Comparison of ENCODE assay signal across 1 cellular context in the genomic region with DNA sequence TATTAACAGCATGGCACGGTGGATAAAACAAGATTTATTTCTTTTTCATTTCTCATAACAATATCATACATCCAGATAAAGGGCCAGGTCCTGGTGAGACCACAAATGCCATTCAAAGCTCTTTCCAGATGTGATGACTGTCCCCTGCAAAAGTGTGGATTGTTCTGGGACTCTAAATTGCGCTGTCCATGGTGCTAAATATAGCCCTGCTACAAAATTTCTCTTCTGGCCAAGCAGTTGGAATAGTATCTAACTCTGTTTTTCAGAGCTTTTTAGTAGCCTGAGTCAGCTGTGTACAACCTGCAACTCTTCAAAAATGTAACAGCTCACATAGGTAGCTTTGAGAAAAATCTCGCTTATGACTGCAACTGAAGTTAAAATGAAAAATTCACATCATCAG.
TF ChIP-seq lines count a peak whose summit lies in the region.

No MANE protein-coding gene starts in this region.

TF ChIP-seq in HepG2, 621 proteins besides CTCF, POLR2A, EP300 and RAD21 (continued from another document and continues in another):
- TF ChIP-seq, protein P1, sequence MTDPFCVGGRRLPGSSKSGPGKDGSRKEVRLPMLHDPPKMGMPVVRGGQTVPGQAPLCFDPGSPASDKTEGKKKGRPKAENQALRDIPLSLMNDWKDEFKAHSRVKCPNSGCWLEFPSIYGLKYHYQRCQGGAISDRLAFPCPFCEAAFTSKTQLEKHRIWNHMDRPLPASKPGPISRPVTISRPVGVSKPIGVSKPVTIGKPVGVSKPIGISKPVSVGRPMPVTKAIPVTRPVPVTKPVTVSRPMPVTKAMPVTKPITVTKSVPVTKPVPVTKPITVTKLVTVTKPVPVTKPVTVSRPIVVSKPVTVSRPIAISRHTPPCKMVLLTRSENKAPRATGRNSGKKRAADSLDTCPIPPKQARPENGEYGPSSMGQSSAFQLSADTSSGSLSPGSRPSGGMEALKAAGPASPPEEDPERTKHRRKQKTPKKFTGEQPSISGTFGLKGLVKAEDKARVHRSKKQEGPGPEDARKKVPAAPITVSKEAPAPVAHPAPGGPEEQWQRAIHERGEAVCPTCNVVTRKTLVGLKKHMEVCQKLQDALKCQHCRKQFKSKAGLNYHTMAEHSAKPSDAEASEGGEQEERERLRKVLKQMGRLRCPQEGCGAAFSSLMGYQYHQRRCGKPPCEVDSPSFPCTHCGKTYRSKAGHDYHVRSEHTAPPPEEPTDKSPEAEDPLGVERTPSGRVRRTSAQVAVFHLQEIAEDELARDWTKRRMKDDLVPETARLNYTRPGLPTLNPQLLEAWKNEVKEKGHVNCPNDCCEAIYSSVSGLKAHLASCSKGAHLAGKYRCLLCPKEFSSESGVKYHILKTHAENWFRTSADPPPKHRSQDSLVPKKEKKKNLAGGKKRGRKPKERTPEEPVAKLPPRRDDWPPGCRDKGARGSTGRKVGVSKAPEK (CRISPR knock-in tag; IDR thresholded peaks at IDR 0.05; ENCODE audit: borderline replicate concordance) = no peak
- no peak for TF ChIP-seq AKAP8 (CRISPR knock-in tag; IDR thresholded peaks at IDR 0.05)
- TF ChIP-seq, protein P2, sequence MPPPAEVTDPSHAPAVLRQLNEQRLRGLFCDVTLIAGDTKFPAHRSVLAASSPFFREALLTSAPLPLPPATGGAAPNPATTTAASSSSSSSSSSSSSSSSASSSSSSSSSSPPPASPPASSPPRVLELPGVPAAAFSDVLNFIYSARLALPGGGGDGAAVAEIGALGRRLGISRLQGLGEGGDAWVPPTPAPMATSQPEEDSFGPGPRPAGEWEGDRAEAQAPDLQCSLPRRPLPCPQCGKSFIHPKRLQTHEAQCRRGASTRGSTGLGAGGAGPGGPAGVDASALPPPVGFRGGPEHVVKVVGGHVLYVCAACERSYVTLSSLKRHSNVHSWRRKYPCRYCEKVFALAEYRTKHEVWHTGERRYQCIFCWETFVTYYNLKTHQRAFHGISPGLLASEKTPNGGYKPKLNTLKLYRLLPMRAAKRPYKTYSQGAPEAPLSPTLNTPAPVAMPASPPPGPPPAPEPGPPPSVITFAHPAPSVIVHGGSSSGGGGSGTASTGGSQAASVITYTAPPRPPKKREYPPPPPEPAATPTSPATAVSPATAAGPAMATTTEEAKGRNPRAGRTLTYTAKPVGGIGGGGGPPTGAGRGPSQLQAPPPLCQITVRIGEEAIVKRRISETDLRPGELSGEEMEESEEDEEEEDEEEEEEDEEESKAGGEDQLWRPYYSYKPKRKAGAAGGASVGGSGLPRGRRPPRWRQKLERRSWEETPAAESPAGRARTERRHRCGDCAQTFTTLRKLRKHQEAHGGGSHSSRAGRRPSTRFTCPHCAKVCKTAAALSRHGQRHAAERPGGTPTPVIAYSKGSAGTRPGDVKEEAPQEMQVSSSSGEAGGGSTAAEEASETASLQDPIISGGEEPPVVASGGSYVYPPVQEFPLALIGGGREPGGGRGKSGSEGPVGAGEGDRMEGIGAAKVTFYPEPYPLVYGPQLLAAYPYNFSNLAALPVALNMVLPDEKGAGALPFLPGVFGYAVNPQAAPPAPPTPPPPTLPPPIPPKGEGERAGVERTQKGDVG (CRISPR knock-in tag; IDR thresholded peaks at IDR 0.05; ENCODE audit: borderline replicate concordance) = no peak
- TF ChIP-seq ZNF660 (CRISPR knock-in tag; IDR thresholded peaks at IDR 0.05; ENCODE audit: borderline replicate concordance, low read depth) = no peak
- TF ChIP-seq, protein P3, sequence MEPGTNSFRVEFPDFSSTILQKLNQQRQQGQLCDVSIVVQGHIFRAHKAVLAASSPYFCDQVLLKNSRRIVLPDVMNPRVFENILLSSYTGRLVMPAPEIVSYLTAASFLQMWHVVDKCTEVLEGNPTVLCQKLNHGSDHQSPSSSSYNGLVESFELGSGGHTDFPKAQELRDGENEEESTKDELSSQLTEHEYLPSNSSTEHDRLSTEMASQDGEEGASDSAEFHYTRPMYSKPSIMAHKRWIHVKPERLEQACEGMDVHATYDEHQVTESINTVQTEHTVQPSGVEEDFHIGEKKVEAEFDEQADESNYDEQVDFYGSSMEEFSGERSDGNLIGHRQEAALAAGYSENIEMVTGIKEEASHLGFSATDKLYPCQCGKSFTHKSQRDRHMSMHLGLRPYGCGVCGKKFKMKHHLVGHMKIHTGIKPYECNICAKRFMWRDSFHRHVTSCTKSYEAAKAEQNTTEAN (CRISPR knock-in tag; conservative IDR thresholded peaks at IDR 0.05) = no peak
- no peak for TF ChIP-seq ZNF577 (CRISPR knock-in tag; IDR thresholded peaks at IDR 0.05; ENCODE audit: borderline replicate concordance, low read depth)
- TF ChIP-seq JUNB (CRISPR knock-in tag; IDR thresholded peaks at IDR 0.05; ENCODE audit: borderline replicate concordance) = peak; percentile 39; the same call in 1 of the 2 replicates
- no peak for TF ChIP-seq IRF2 (CRISPR knock-in tag; IDR thresholded peaks at IDR 0.05)
- no peak for TF ChIP-seq HOXD1 (CRISPR knock-in tag; IDR thresholded peaks at IDR 0.05)
- TF ChIP-seq, protein P4, sequence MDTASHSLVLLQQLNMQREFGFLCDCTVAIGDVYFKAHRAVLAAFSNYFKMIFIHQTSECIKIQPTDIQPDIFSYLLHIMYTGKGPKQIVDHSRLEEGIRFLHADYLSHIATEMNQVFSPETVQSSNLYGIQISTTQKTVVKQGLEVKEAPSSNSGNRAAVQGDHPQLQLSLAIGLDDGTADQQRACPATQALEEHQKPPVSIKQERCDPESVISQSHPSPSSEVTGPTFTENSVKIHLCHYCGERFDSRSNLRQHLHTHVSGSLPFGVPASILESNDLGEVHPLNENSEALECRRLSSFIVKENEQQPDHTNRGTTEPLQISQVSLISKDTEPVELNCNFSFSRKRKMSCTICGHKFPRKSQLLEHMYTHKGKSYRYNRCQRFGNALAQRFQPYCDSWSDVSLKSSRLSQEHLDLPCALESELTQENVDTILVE (CRISPR knock-in tag; IDR thresholded peaks at IDR 0.05) = peak; percentile 69; the same call in 1 of the 2 replicates
- no peak for TF ChIP-seq LCORL (IDR thresholded peaks at IDR 0.05)
- no peak for TF ChIP-seq LCORL (CRISPR knock-in tag; IDR thresholded peaks at IDR 0.05)
- TF ChIP-seq ZNF446 (CRISPR knock-in tag; IDR thresholded peaks at IDR 0.05) = no peak; the same call in 1 of the 2 replicates
- no peak for TF ChIP-seq ZBTB8A (CRISPR knock-in tag; IDR thresholded peaks at IDR 0.05; ENCODE audit: borderline replicate concordance, low read depth)
- TF ChIP-seq DNMT3B (CRISPR knock-in tag; conservative IDR thresholded peaks at IDR 0.05) = peak; percentile 84; the same call in 1 of the 2 replicates
- TF ChIP-seq, protein P5, sequence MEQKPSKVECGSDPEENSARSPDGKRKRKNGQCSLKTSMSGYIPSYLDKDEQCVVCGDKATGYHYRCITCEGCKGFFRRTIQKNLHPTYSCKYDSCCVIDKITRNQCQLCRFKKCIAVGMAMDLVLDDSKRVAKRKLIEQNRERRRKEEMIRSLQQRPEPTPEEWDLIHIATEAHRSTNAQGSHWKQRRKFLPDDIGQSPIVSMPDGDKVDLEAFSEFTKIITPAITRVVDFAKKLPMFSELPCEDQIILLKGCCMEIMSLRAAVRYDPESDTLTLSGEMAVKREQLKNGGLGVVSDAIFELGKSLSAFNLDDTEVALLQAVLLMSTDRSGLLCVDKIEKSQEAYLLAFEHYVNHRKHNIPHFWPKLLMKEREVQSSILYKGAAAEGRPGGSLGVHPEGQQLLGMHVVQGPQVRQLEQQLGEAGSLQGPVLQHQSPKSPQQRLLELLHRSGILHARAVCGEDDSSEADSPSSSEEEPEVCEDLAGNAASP (CRISPR knock-in tag; IDR thresholded peaks at IDR 0.05; ENCODE audit: borderline replicate concordance) = 0 out of 2 replicates have a peak, but pooled peaks have one; percentile 23
- TF ChIP-seq, protein P6, sequence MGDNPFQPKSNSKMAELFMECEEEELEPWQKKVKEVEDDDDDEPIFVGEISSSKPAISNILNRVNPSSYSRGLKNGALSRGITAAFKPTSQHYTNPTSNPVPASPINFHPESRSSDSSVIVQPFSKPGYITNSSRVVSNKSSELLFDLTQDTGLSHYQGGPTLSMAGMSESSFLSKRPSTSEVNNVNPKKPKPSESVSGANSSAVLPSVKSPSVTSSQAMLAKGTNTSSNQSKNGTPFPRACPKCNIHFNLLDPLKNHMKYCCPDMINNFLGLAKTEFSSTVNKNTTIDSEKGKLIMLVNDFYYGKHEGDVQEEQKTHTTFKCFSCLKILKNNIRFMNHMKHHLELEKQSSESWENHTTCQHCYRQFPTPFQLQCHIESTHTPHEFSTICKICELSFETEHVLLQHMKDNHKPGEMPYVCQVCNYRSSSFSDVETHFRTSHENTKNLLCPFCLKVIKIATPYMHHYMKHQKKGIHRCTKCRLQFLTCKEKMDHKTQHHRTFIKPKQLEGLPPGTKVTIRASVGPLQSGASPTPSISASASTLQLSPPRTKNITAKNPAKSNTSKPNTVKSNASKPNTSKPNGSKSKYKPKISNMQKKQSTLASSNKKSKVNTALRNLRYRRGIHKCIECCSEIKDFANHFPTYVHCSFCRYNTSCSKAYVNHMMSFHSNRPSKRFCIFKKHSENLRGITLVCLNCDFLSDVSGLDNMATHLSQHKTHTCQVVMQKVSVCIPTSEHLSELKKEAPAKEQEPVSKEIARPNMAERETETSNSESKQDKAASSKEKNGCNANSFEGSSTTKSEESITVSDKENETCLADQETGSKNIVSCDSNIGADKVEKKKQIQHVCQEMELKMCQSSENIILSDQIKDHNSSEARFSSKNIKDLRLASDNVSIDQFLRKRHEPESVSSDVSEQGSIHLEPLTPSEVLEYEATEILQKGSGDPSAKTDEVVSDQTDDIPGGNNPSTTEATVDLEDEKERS (CRISPR knock-in tag; IDR thresholded peaks at IDR 0.05) = no peak
- TF ChIP-seq SP1 (IDR thresholded peaks at IDR 0.05) = no peak
- no peak for TF ChIP-seq SP1 (CRISPR knock-in tag; IDR thresholded peaks at IDR 0.05)
- TF ChIP-seq, protein P7, sequence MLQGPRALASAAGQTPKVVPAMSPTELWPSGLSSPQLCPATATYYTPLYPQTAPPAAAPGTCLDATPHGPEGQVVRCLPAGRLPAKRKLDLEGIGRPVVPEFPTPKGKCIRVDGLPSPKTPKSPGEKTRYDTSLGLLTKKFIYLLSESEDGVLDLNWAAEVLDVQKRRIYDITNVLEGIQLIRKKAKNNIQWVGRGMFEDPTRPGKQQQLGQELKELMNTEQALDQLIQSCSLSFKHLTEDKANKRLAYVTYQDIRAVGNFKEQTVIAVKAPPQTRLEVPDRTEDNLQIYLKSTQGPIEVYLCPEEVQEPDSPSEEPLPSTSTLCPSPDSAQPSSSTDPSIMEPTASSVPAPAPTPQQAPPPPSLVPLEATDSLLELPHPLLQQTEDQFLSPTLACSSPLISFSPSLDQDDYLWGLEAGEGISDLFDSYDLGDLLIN (CRISPR knock-in tag; IDR thresholded peaks at IDR 0.05; ENCODE audit: borderline replicate concordance) = no peak
- no peak for TF ChIP-seq ZNF703 (CRISPR knock-in tag; IDR thresholded peaks at IDR 0.05; ENCODE audit: borderline replicate concordance)
- TF ChIP-seq, protein P8, sequence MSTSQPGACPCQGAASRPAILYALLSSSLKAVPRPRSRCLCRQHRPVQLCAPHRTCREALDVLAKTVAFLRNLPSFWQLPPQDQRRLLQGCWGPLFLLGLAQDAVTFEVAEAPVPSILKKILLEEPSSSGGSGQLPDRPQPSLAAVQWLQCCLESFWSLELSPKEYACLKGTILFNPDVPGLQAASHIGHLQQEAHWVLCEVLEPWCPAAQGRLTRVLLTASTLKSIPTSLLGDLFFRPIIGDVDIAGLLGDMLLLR (CRISPR knock-in tag; IDR thresholded peaks at IDR 0.05) = no peak
- TF ChIP-seq, protein P9, sequence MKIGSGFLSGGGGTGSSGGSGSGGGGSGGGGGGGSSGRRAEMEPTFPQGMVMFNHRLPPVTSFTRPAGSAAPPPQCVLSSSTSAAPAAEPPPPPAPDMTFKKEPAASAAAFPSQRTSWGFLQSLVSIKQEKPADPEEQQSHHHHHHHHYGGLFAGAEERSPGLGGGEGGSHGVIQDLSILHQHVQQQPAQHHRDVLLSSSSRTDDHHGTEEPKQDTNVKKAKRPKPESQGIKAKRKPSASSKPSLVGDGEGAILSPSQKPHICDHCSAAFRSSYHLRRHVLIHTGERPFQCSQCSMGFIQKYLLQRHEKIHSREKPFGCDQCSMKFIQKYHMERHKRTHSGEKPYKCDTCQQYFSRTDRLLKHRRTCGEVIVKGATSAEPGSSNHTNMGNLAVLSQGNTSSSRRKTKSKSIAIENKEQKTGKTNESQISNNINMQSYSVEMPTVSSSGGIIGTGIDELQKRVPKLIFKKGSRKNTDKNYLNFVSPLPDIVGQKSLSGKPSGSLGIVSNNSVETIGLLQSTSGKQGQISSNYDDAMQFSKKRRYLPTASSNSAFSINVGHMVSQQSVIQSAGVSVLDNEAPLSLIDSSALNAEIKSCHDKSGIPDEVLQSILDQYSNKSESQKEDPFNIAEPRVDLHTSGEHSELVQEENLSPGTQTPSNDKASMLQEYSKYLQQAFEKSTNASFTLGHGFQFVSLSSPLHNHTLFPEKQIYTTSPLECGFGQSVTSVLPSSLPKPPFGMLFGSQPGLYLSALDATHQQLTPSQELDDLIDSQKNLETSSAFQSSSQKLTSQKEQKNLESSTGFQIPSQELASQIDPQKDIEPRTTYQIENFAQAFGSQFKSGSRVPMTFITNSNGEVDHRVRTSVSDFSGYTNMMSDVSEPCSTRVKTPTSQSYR (CRISPR knock-in tag; IDR thresholded peaks at IDR 0.05; ENCODE audit: borderline replicate concordance) = no peak
- TF ChIP-seq, protein P10, sequence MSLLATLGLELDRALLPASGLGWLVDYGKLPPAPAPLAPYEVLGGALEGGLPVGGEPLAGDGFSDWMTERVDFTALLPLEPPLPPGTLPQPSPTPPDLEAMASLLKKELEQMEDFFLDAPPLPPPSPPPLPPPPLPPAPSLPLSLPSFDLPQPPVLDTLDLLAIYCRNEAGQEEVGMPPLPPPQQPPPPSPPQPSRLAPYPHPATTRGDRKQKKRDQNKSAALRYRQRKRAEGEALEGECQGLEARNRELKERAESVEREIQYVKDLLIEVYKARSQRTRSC (CRISPR knock-in tag; IDR thresholded peaks at IDR 0.05; ENCODE audit: low read depth) = no peak
- TF ChIP-seq, protein P11, sequence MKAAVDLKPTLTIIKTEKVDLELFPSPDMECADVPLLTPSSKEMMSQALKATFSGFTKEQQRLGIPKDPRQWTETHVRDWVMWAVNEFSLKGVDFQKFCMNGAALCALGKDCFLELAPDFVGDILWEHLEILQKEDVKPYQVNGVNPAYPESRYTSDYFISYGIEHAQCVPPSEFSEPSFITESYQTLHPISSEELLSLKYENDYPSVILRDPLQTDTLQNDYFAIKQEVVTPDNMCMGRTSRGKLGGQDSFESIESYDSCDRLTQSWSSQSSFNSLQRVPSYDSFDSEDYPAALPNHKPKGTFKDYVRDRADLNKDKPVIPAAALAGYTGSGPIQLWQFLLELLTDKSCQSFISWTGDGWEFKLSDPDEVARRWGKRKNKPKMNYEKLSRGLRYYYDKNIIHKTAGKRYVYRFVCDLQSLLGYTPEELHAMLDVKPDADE (CRISPR knock-in tag; IDR thresholded peaks at IDR 0.05) = no peak
- no peak for TF ChIP-seq ZFY (CRISPR knock-in tag; IDR thresholded peaks at IDR 0.05)
- TF ChIP-seq KAT2B (IDR thresholded peaks at IDR 0.05; ENCODE audit: borderline replicate concordance, low read depth, low read length) = no peak
- no peak for TF ChIP-seq FOXM1 (CRISPR knock-in tag; IDR thresholded peaks at IDR 0.05)
- TF ChIP-seq GPN1 (CRISPR knock-in tag; IDR thresholded peaks at IDR 0.05; ENCODE audit: borderline replicate concordance) = no peak
- TF ChIP-seq PHF21A (CRISPR knock-in tag; IDR thresholded peaks at IDR 0.05) = no peak
- no peak for TF ChIP-seq ELF3 (CRISPR knock-in tag; IDR thresholded peaks at IDR 0.05)
- 0 out of 2 replicates have a peak, but pooled peaks have one; percentile 27 for TF ChIP-seq RXRB (CRISPR knock-in tag; IDR thresholded peaks at IDR 0.05; ENCODE audit: borderline replicate concordance)
- no peak for TF ChIP-seq AGO2 (optimal IDR thresholded peaks at IDR 0.05; ENCODE audit: low read depth, low read length)
- TF ChIP-seq ZNF225 (CRISPR knock-in tag; IDR thresholded peaks at IDR 0.05) = no peak
